ENCODE assay signal across 1 cellular context in genomic region chr2:128306081-128306930, GRCh38.
TF ChIP-seq lines count a peak whose summit lies in the region.

No MANE protein-coding gene starts in this region.

TF ChIP-seq in HepG2, 621 proteins besides CTCF, POLR2A, EP300 and RAD21 (continued from another document and continues in another):
- TF ChIP-seq, protein P1, sequence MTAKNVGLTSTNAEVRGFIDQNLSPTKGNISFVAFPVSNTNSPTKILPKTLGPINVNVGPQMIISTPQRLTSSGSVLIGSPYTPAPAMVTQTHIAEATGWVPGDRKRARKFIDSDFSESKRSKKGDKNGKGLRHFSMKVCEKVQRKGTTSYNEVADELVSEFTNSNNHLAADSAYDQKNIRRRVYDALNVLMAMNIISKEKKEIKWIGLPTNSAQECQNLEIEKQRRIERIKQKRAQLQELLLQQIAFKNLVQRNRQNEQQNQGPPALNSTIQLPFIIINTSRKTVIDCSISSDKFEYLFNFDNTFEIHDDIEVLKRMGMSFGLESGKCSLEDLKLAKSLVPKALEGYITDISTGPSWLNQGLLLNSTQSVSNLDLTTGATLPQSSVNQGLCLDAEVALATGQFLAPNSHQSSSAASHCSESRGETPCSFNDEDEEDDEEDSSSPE (CRISPR knock-in tag; IDR thresholded peaks at IDR 0.05): peak; percentile 37; the same call in 1 of the 2 replicates
- no peak for TF ChIP-seq TCF7L2 (IDR thresholded peaks at IDR 0.05; ENCODE audit: low read depth, low read length)
- no peak for TF ChIP-seq GMEB2 (CRISPR knock-in tag; IDR thresholded peaks at IDR 0.05; ENCODE audit: low read depth)
- TF ChIP-seq ARNT2 (CRISPR knock-in tag; IDR thresholded peaks at IDR 0.05; ENCODE audit: low read depth): peak; percentile 80
- TF ChIP-seq ZNF124 (CRISPR knock-in tag; IDR thresholded peaks at IDR 0.05): no peak
- no peak for TF ChIP-seq RFX5 (IDR thresholded peaks at IDR 0.05; ENCODE audit: low read depth, low read length)
- TF ChIP-seq, protein P2, sequence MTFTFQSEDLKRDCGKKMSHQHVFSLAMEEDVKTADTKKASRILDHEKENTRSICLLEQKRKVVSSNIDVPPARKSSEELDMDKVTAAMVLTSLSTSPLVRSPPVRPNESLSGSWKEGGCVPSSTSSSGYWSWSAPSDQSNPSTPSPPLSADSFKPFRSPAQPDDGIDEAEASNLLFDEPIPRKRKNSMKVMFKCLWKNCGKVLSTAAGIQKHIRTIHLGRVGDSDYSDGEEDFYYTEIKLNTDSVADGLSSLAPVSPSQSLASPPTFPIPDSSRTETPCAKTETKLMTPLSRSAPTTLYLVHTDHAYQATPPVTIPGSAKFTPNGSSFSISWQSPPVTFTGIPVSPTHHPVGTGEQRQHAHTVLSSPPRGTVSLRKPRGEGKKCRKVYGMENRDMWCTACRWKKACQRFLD (CRISPR knock-in tag; IDR thresholded peaks at IDR 0.05; ENCODE audit: borderline replicate concordance): peak; percentile 72; the same call in 1 of the 2 replicates
- TF ChIP-seq AHR (CRISPR knock-in tag; IDR thresholded peaks at IDR 0.05): no peak
- TF ChIP-seq ZNF614 (CRISPR knock-in tag; IDR thresholded peaks at IDR 0.05; ENCODE audit: borderline replicate concordance): peak; percentile 78; the same call in 1 of the 2 replicates
- no peak for TF ChIP-seq ZNF260 (CRISPR knock-in tag; IDR thresholded peaks at IDR 0.05; ENCODE audit: borderline replicate concordance, low read depth)
- TF ChIP-seq LCORL (IDR thresholded peaks at IDR 0.05): no peak
- TF ChIP-seq LCORL (CRISPR knock-in tag; IDR thresholded peaks at IDR 0.05): peak; percentile 55; the same call in 1 of the 2 replicates
- TF ChIP-seq FOSL1 (CRISPR knock-in tag; IDR thresholded peaks at IDR 0.05; ENCODE audit: borderline replicate concordance): no peak
- no peak; the same call in 1 of the 2 replicates for TF ChIP-seq ZNF83 (CRISPR knock-in tag; IDR thresholded peaks at IDR 0.05; ENCODE audit: borderline replicate concordance)
- TF ChIP-seq, protein P3, sequence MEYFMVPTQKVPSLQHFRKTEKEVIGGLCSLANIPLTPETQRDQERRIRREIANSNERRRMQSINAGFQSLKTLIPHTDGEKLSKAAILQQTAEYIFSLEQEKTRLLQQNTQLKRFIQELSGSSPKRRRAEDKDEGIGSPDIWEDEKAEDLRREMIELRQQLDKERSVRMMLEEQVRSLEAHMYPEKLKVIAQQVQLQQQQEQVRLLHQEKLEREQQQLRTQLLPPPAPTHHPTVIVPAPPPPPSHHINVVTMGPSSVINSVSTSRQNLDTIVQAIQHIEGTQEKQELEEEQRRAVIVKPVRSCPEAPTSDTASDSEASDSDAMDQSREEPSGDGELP (IDR thresholded peaks at IDR 0.05; ENCODE audit: borderline replicate concordance, low read depth): peak; percentile 66; the same call in 1 of the 2 replicates
- TF ChIP-seq ARNT (IDR thresholded peaks at IDR 0.05): no peak
- peak; percentile 26; the same call in 1 of the 2 replicates for TF ChIP-seq TAF1 (CRISPR knock-in tag; IDR thresholded peaks at IDR 0.05)
- TF ChIP-seq, protein P4, sequence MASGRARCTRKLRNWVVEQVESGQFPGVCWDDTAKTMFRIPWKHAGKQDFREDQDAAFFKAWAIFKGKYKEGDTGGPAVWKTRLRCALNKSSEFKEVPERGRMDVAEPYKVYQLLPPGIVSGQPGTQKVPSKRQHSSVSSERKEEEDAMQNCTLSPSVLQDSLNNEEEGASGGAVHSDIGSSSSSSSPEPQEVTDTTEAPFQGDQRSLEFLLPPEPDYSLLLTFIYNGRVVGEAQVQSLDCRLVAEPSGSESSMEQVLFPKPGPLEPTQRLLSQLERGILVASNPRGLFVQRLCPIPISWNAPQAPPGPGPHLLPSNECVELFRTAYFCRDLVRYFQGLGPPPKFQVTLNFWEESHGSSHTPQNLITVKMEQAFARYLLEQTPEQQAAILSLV (CRISPR knock-in tag; IDR thresholded peaks at IDR 0.05; ENCODE audit: borderline replicate concordance): peak; percentile 79
- no peak for TF ChIP-seq PAF1 (CRISPR knock-in tag; IDR thresholded peaks at IDR 0.05)
- TF ChIP-seq ZNF792 (CRISPR knock-in tag; IDR thresholded peaks at IDR 0.05): no peak
- no peak for TF ChIP-seq RNF2 (conservative IDR thresholded peaks at IDR 0.05; ENCODE audit: low read depth)
- no peak for TF ChIP-seq FOXK2 (IDR thresholded peaks at IDR 0.05)
- no peak for TF ChIP-seq MZF1 (CRISPR knock-in tag; IDR thresholded peaks at IDR 0.05; ENCODE audit: borderline replicate concordance)
- peak; percentile 90 for TF ChIP-seq RARA (CRISPR knock-in tag; IDR thresholded peaks at IDR 0.05)
- TF ChIP-seq FOSL2 (CRISPR knock-in tag; IDR thresholded peaks at IDR 0.05): peak; percentile 81
- no peak for TF ChIP-seq ZNF232 (CRISPR knock-in tag; IDR thresholded peaks at IDR 0.05; ENCODE audit: borderline replicate concordance)
- TF ChIP-seq SNAPC2 (CRISPR knock-in tag; IDR thresholded peaks at IDR 0.05): no peak
- TF ChIP-seq ZNF883 (CRISPR knock-in tag; IDR thresholded peaks at IDR 0.05; ENCODE audit: not compliant biosample characterization): no peak
- no peak for TF ChIP-seq ZNF782 (CRISPR knock-in tag; IDR thresholded peaks at IDR 0.05; ENCODE audit: borderline replicate concordance)
- peak; percentile 58; the same call in 1 of the 2 replicates for TF ChIP-seq RXRA (CRISPR knock-in tag; IDR thresholded peaks at IDR 0.05)
- peak; percentile 40; the same call in 1 of the 2 replicates for TF ChIP-seq ZBTB25 (CRISPR knock-in tag; IDR thresholded peaks at IDR 0.05)
- TF ChIP-seq ZNF678 (CRISPR knock-in tag; IDR thresholded peaks at IDR 0.05): 0 out of 2 replicates have a peak, but pooled peaks have one; percentile 36
- TF ChIP-seq ZNF383 (CRISPR knock-in tag; IDR thresholded peaks at IDR 0.05; ENCODE audit: borderline replicate concordance): no peak
- TF ChIP-seq THAP9 (CRISPR knock-in tag; IDR thresholded peaks at IDR 0.05; ENCODE audit: borderline replicate concordance): 0 out of 2 replicates have a peak, but pooled peaks have one; percentile 13
- peak; percentile 55 for TF ChIP-seq HNRNPH1 (optimal IDR thresholded peaks at IDR 0.05; ENCODE audit: low read depth, low read length)
- peak; percentile 80; the same call in 1 of the 2 replicates for TF ChIP-seq ZKSCAN8 (CRISPR knock-in tag; IDR thresholded peaks at IDR 0.05; ENCODE audit: borderline replicate concordance)
- peak; percentile 59; the same call in 1 of the 2 replicates for TF ChIP-seq PHF20 (CRISPR knock-in tag; IDR thresholded peaks at IDR 0.05)
- TF ChIP-seq SAFB2 (CRISPR knock-in tag; IDR thresholded peaks at IDR 0.05; ENCODE audit: borderline replicate concordance, low read depth): no peak
- TF ChIP-seq LRRFIP1 (CRISPR knock-in tag; conservative IDR thresholded peaks at IDR 0.05): no peak
- peak; percentile 51; the same call in 1 of the 2 replicates for TF ChIP-seq HNF4A (CRISPR knock-in tag; IDR thresholded peaks at IDR 0.05)
- no peak for TF ChIP-seq IKZF1 (IDR thresholded peaks at IDR 0.05)
- peak; percentile 66 for TF ChIP-seq HMG20B (CRISPR knock-in tag; conservative IDR thresholded peaks at IDR 0.05)
- no peak; the same call in 1 of the 2 replicates for TF ChIP-seq SP4 (CRISPR knock-in tag; IDR thresholded peaks at IDR 0.05)
- peak; percentile 73; the same call in 1 of the 2 replicates for TF ChIP-seq ARNTL (CRISPR knock-in tag; IDR thresholded peaks at IDR 0.05)
- TF ChIP-seq REXO4 (CRISPR knock-in tag; IDR thresholded peaks at IDR 0.05; ENCODE audit: borderline replicate concordance): no peak
- no peak for TF ChIP-seq CSRNP2 (CRISPR knock-in tag; conservative IDR thresholded peaks at IDR 0.05; ENCODE audit: low read depth)
- peak; percentile 51; the same call in 1 of the 2 replicates for TF ChIP-seq POLR2G (IDR thresholded peaks at IDR 0.05; ENCODE audit: low read depth, low read length)
